3 cellular contexts compared by ENCODE assay signal in genomic region chr5:55994502-55994997, GRCh38.
A peak's percentile ranks its signal among the peaks of the same experiment; 100 is the strongest.
TF ChIP-seq lines count a peak whose summit lies in the region.

Gene IL6ST (minus strand): TSS chr5:55994963. CDS start chr5:55976278, 18,685 bp downstream.

TF ChIP-seq in A549, 52 proteins besides CTCF, POLR2A, EP300 and RAD21:
- TF ChIP-seq BCL3 (IDR thresholded peaks at IDR 0.05) (peak; percentile 58; the same call in 1 of the 3 replicates), JUN (IDR thresholded peaks at IDR 0.05) (peak; percentile 67 to 87), GATA3 (IDR thresholded peaks at IDR 0.05; ENCODE audit: borderline replicate concordance) (0 out of 2 replicates have a peak, but pooled peaks have one; percentile 8), ZNF302 (CRISPR knock-in tag; IDR thresholded peaks at IDR 0.05) (no peak), KDM5A (IDR thresholded peaks at IDR 0.05) (no peak), KDM1A (IDR thresholded peaks at IDR 0.05; ENCODE audit: low read depth) (no peak), RFX5 (IDR thresholded peaks at IDR 0.05) (no peak), PHF8 (IDR thresholded peaks at IDR 0.05; ENCODE audit: borderline replicate concordance, low read depth) (peak; percentile 56)

TF ChIP-seq in PFSK-1, 5 proteins besides CTCF, POLR2A, EP300 and RAD21 (continued from another document):
- peak in 1 of 2 experiments; percentile 44; a peak in 1 of 4 replicates for TF ChIP-seq REST (IDR thresholded peaks at IDR 0.05; ENCODE audit: insufficient read depth in 1 of 2, low read depth in 2 of 2, low read length in 2 of 2)
- TF ChIP-seq SIN3A (IDR thresholded peaks at IDR 0.05; ENCODE audit: borderline replicate concordance, insufficient read depth, low read length): peak; percentile 30; the same call in 1 of the 2 replicates
- no peak for TF ChIP-seq FOXP2 (optimal IDR thresholded peaks at IDR 0.05; ENCODE audit: borderline replicate concordance, extremely low read depth, extremely low read length, insufficient read depth)
- TF ChIP-seq POLR2AphosphoS5 (IDR thresholded peaks at IDR 0.05; ENCODE audit: low read depth, low read length): peak; percentile 70

TF ChIP-seq in GM12878, 131 proteins besides CTCF, POLR2A, EP300 and RAD21 (continued from another document and continues in another):
- no peak for TF ChIP-seq CHD2 (IDR thresholded peaks at IDR 0.05; ENCODE audit: borderline replicate concordance, low read depth, low read length)
- TF ChIP-seq PAX5 (IDR thresholded peaks at IDR 0.05; ENCODE audit: borderline replicate concordance, low read depth, low read length): no peak; the same call in 1 of the 2 replicates
- no peak for TF ChIP-seq EZH2 (IDR thresholded peaks at IDR 0.05; ENCODE audit: borderline replicate concordance, control insufficient read depth, low read depth, low read length)
- TF ChIP-seq ZNF274 (IDR thresholded peaks at IDR 0.05; ENCODE audit: insufficient read depth, insufficient read length): no peak
- TF ChIP-seq RCOR1 (conservative IDR thresholded peaks at IDR 0.05; ENCODE audit: low read depth, low read length): no peak
- no peak for TF ChIP-seq SP1 (IDR thresholded peaks at IDR 0.05; ENCODE audit: low read depth, low read length)
- TF ChIP-seq SMC3 (IDR thresholded peaks at IDR 0.05; ENCODE audit: borderline replicate concordance, low read length): no peak
- TF ChIP-seq ATF3 (IDR thresholded peaks at IDR 0.05; ENCODE audit: borderline replicate concordance, extremely low read depth, low read depth, low read length): no peak
- no peak for TF ChIP-seq E2F8 (IDR thresholded peaks at IDR 0.05; ENCODE audit: low read depth, partially characterized antibody)
- TF ChIP-seq MYB (IDR thresholded peaks at IDR 0.05; ENCODE audit: borderline replicate concordance, low read depth, low read length): no peak
- no peak for TF ChIP-seq CBX5 (IDR thresholded peaks at IDR 0.05; ENCODE audit: low read depth)
- no peak for TF ChIP-seq MEF2B (IDR thresholded peaks at IDR 0.05; ENCODE audit: partially characterized antibody, poor library complexity, severe bottlenecking)
- TF ChIP-seq ETV6 (conservative IDR thresholded peaks at IDR 0.05 in 1 of 2, IDR thresholded peaks at IDR 0.05 in 1 of 2; ENCODE audit: borderline replicate concordance in 1 of 2, low read depth in 1 of 2): no peak
- TF ChIP-seq TCF3 (IDR thresholded peaks at IDR 0.05; ENCODE audit: borderline replicate concordance, insufficient read depth, low read depth, low read length): peak; percentile 51; the same call in 1 of the 2 replicates
- TF ChIP-seq IKZF2 (IDR thresholded peaks at IDR 0.05): no peak; a peak in 2 of 4 replicates
- no peak for TF ChIP-seq NR2C2 (IDR thresholded peaks at IDR 0.05; ENCODE audit: borderline replicate concordance, control insufficient read depth, insufficient read length, low read depth)
- no peak for TF ChIP-seq ESRRA (IDR thresholded peaks at IDR 0.05; ENCODE audit: low read length)
- no peak; the same call in 1 of the 2 replicates for TF ChIP-seq STAT1 (conservative IDR thresholded peaks at IDR 0.05)
- no peak for TF ChIP-seq YY1 (IDR thresholded peaks at IDR 0.05; ENCODE audit: low read depth, low read length)
- TF ChIP-seq SMAD5 (IDR thresholded peaks at IDR 0.05; ENCODE audit: low read depth): no peak
- no peak for TF ChIP-seq PBX3 (IDR thresholded peaks at IDR 0.05; ENCODE audit: insufficient replicate concordance, low read depth, low read length)
- no peak for TF ChIP-seq TBL1XR1 (IDR thresholded peaks at IDR 0.05; ENCODE audit: low read depth, low read length)
- no peak for TF ChIP-seq SREBF2 (IDR thresholded peaks at IDR 0.05; ENCODE audit: low read length)
- no peak for TF ChIP-seq ZBTB40 (IDR thresholded peaks at IDR 0.05; ENCODE audit: borderline replicate concordance)
- no peak for TF ChIP-seq REST (IDR thresholded peaks at IDR 0.05; ENCODE audit: low read depth, low read length)
- TF ChIP-seq CHD1 (IDR thresholded peaks at IDR 0.05; ENCODE audit: low read depth, low read length): no peak
- TF ChIP-seq ASH2L (IDR thresholded peaks at IDR 0.05; ENCODE audit: borderline replicate concordance, low read depth): no peak
- no peak for TF ChIP-seq IRF3 (IDR thresholded peaks at IDR 0.05)
- no peak for TF ChIP-seq TARDBP (IDR thresholded peaks at IDR 0.05; ENCODE audit: borderline replicate concordance)
- TF ChIP-seq RFX5 (IDR thresholded peaks at IDR 0.05; ENCODE audit: low read depth, low read length): no peak
- TF ChIP-seq LARP7 (IDR thresholded peaks at IDR 0.05): peak; percentile 98
- TF ChIP-seq PML (IDR thresholded peaks at IDR 0.05; ENCODE audit: low read length): no peak
- no peak for TF ChIP-seq RAD51 (IDR thresholded peaks at IDR 0.05)
- TF ChIP-seq POLR2AphosphoS2 (IDR thresholded peaks at IDR 0.05; ENCODE audit: low read depth, low read length): 0 out of 2 replicates have a peak, but pooled peaks have one; percentile 32
- no peak for TF ChIP-seq RELA (IDR thresholded peaks at IDR 0.05; ENCODE audit: borderline replicate concordance, partially characterized antibody)
- no peak for TF ChIP-seq SIX5 (IDR thresholded peaks at IDR 0.05; ENCODE audit: low read depth, low read length, severe bottlenecking)
- no peak; the same call in none of the 2 replicates for TF ChIP-seq DPF2 (IDR thresholded peaks at IDR 0.05)
- no peak for TF ChIP-seq CREB1 (IDR thresholded peaks at IDR 0.05; ENCODE audit: low read depth)
- TF ChIP-seq CHD4 (IDR thresholded peaks at IDR 0.05): no peak
- no peak for TF ChIP-seq CUX1 (IDR thresholded peaks at IDR 0.05; ENCODE audit: insufficient replicate concordance, low read depth, low read length)
